In the genomic region with DNA sequence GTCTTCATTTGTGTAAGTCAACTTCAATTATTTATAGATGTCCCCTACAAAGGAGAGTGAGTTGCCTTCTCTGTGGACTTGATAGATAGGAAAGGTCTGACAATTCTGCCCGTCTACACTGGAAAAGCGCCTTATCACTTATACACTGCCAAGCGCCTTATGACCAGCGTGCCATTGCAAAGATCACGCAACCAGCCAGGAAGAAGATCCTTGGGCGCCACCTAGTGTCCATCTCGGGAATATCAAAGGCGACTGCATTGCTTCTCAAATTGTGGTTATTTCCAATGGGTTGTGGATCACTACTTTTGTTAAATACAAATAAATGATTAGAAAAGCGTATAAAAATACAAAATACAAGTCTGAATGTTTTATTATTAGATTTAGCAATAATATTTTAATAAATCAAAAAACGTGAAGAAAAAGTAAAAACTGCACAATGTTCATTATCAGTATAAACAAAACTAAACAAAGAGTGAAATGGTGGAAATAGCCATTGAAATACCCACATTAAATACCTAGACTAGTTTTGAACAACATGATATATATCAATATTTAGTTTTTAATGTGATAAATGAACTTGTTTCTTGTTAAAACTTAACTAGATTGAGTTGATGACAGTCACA, we compare ENCODE assay signal across 8 cellular contexts. TPM values are rescaled to one million over a fixed set of nuclear protein-coding genes. Genes with fewer than 3 reads are reported as not detected.
A peak's percentile ranks its signal among the peaks of the same experiment; 100 is the strongest.
DNase-seq lines count a peak whose midpoint lies in the region; ATAC-seq, FAIRE-seq and TF ChIP-seq lines count a peak whose summit lies in the region.

No MANE protein-coding gene starts in this region.

- WGBS in ovary, 3 donors = 2 to 5% (median 4%) methylated on average over 10 of the region's 10 CpGs

- H3K4me3 ChIP-seq in MG63 (no peak overlapping the region), ovary (no peak overlapping the region), tibial artery (no peak overlapping the region)

- intact Hi-C loops in ovary (cut with DNase I) (loop anchor here in 1 of 4 donors (10.0 kb wide), 1 partner anchor 378 kb away; no protein-coding TSS in a partner anchor), tibial artery (cut with DNase I; ENCODE audit: low total_unique reads) (no loop called here)

- no peak overlapping the region for H3K27ac ChIP-seq in ovary
- H3K27ac ChIP-seq in tibial artery = peak overlapping the region in 1 of 2 donors; percentile 16

- TF ChIP-seq CTCF in D721Med (IDR thresholded peaks at IDR 0.05; ENCODE audit: insufficient read depth, missing control alignments) = peak; percentile 91
- TF ChIP-seq CTCF in ovary (IDR thresholded peaks at IDR 0.05) = peak; percentile 77 to 85 (median 84)
- TF ChIP-seq CTCF in tibial artery (IDR thresholded peaks at IDR 0.05) = peak; percentile 86 to 91

- TF ChIP-seq POLR2A in ovary (IDR thresholded peaks at IDR 0.05) = no peak

- no peaks in the 10 kb centered on the region for H3K27me3 ChIP-seq in MG63
- no peaks in the 10 kb centered on the region for H3K27me3 ChIP-seq in ovary
- no peaks in the 10 kb centered on the region for H3K27me3 ChIP-seq in tibial artery

- H3K9me3 ChIP-seq in MG63 (no peaks in the 10 kb centered on the region), ovary (no peaks in the 10 kb centered on the region), tibial artery (no peaks in the 10 kb centered on the region)

- FAIRE-seq in D721Med (lab: Jason Lieb, UNC) (no peak), frontal cortex (lab: Jason Lieb, UNC) (peak; percentile 91)

- H3K4me1 ChIP-seq in ovary (ENCODE audit: insufficient read depth) (peaks cover 3% of the 10 kb centered on the region), tibial artery (peaks cover 0 to 28% (median 10%) of the 10 kb centered on the region in 4 donors)

- DNase-seq in D721Med (ENCODE audit: insufficient read length, low spot score) = peak; percentile 51
- DNase-seq in MG63 = peak; percentile 67
- peak; percentile 74 to 80 for DNase-seq in SHP77 (lab: John Stamatoyannopoulos, UW)
- DNase-seq in activated effector memory CD4-positive, alpha-beta T cell treated with Interleukin-2 at 50 U/mL for 16 hours = peak; percentile 68
- DNase-seq in frontal cortex (ENCODE audit: low spot score in 2 of 2) = peak; percentile 36 to 75
- peak; percentile 71 to 86 (median 84) for DNase-seq in ovary
- peak; percentile 86 to 87 for DNase-seq in tibial artery

- ATAC-seq in GM21619 (IDR thresholded peaks at IDR 0.05; ENCODE audit: unreplicated experiment) = peak; percentile 69

- H3K36me3 ChIP-seq in MG63 (peaks cover 7% of the 10 kb centered on the region), ovary (no peaks in the 10 kb centered on the region), tibial artery (no peaks in the 10 kb centered on the region)

- TF ChIP-seq EP300 in ovary (IDR thresholded peaks at IDR 0.05) = no peak

RNA-seq across cellular contexts. Expression of a gene that starts 27.8 kb away (rescaled TPM):
- total RNA-seq in MG63 (2014; rRNA removed; shearing (Covaris generic); ENCODE audit: low replicate concordance) = 406 and 640 TPM in 2 replicates
- total RNA-seq in frontal cortex = 383 TPM
- 100 to 1,000 TPM; 112 to 180 (median 124) TPM for total RNA-seq in ovary
- 100 to 1,000 TPM in 1 of 2 donors, 10 to 100 TPM in 1; 91.9 to 185 TPM for polyA plus RNA-seq in ovary
